ENCODE assay signal across 1 cellular context in the genomic region with DNA sequence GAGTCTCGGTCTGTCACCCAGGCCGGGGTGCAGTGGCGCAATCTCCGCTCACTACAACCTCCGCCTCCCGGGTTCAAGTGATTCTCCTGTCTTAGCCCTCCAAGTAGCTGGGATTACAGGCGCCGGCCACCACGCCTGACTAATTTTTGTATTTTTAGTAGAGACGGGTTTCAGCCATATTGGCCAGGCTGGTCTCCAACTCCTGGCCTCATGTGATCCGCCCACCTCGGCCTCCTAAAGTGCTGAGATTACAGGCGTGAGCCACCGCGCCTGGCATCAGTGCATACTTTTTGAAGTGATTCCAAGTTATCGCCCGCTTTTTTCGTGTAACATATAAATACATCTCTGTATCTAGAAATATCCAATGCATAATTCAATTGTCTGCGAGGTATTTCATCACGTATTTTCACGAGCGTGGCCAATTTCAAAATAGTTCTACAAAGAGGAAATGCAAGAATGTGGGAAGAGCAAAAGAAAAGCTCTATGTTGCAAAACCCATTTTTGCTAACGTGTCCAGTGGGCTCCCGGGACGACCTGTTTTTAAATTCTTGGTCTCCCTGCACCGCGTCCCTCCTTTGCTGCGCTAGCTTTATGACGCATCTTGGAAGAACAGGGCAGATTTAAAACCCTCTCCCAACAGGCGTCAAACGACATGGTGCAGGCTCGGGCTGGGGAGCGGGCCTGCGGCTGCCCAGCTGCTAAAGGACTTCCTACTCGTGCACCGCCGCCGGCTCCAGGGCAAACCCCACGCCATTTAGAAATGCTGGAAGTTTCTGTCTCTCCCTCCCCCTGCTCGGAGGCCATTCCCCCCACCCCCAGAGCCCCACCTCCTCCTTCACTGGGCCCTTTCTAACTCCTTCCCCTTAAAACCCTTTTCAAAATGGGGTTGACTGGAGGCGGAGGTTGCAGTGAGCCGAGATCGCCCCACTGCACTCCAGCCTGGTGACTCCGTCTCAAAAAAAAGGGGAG.
TF ChIP-seq lines count a peak whose summit lies in the region.

No MANE protein-coding gene starts in this region.

TF ChIP-seq in IMR-90, 13 proteins besides CTCF, POLR2A, EP300 and RAD21:
- TF ChIP-seq RFX5 (IDR thresholded peaks at IDR 0.05; ENCODE audit: low read depth, low read length), result no peak
- TF ChIP-seq CEBPB (IDR thresholded peaks at IDR 0.05; ENCODE audit: low read depth, low read length), result peak; percentile 24; the same call in 1 of the 2 replicates
